25 cellular contexts compared by ENCODE assay signal in the genomic region with DNA sequence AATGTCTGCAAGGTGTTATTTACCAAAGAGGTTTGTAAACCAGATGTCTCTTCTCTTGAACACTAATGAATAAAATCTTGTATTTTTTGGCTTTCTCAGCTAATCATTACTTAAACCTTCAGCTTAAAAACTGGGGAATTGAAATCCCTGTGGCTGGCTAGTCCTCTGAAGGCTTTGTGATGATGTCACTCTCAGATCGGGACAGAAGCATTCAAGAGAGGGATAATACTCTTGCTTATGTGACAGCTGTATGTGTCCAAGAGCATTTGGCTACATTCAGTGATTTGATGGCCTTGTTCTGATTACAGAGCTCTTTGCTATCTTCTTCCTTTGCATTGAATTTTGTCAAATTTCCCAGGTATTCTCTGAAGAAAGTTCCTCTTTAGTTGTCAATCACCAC.
DNase-seq lines count a peak whose midpoint lies in the region; ATAC-seq and TF ChIP-seq lines count a peak whose summit lies in the region.
"Had no signal": no experiment of that assay in that cellular context is flagged by ENCODE, and none has a peak within 500 bp of the region (broad histone marks: within the 10 kb centered on the region; RNA-seq: fewer than 3 reads in every experiment).

No MANE protein-coding gene starts in this region.

- H3K4me1 ChIP-seq in Caco-2 (peaks cover 31% of the 10 kb centered on the region), HEK293 (ENCODE audit: control insufficient read depth, insufficient read depth, low read length) (peaks cover 5% of the 10 kb centered on the region; the same call in 1 of the 2 replicates), esophagus muscularis mucosa (peaks cover 7 to 78% (median 62%) of the 10 kb centered on the region in 4 donors)
- H3K4me1 ChIP-seq: colonic mucosa had no signal

- intact Hi-C loops in Caco-2 (cut with micrococcal nuclease; ENCODE audit: unreplicated experiment) = loop anchor here (10.0 kb wide), 1 partner anchor 532 kb away; a partner anchor contains a TSS
- intact Hi-C loops in esophagus muscularis mucosa (cut with DNase I) = loop anchor here (10.0 kb wide), 1 partner anchor 62 kb away; no protein-coding TSS in a partner anchor

- H3K4me3 ChIP-seq in Caco-2 (ENCODE audit: low read depth, low read length) (no peak overlapping the region), HEK293 (ENCODE audit: low read depth, low read length) (no peak overlapping the region), esophagus muscularis mucosa (no peak overlapping the region)
- H3K4me3 ChIP-seq: body of pancreas, colonic mucosa, ovary, SK-N-MC had no signal

- H3K27me3 ChIP-seq in Caco-2 (replicated peaks; ENCODE audit: control insufficient read depth, insufficient read depth, low read length) (no peaks in the 10 kb centered on the region), esophagus muscularis mucosa (no peaks in the 10 kb centered on the region)
- H3K27me3 ChIP-seq: body of pancreas, colonic mucosa, ovary had no signal

- ATAC-seq in activated CD8-positive, alpha-beta memory T cell treated with anti-CD3 and anti-CD28 coated beads, Interleukin-2, amount 10 ng/mL, durations not matched to agents 7 days and 5 days = no peak
- ATAC-seq in HG02678 (IDR thresholded peaks at IDR 0.05; ENCODE audit: unreplicated experiment) (no peak), SK-N-SH treated with all-trans-retinoic acid at 6 μM for 48 hours (no peak)
- ATAC-seq: body of pancreas; effector memory CD8-positive, alpha-beta T cell; naive thymus-derived CD4-positive, alpha-beta T cell; Panc1; sciatic nerve had no signal

- H3K4me3 Mint-ChIP-seq in Caco-2 (ENCODE audit: unreplicated experiment) (no peak overlapping the region), osteocyte (ENCODE audit: unreplicated experiment) (no peak overlapping the region)
- H3K4me3 Mint-ChIP-seq in activated CD8-positive, alpha-beta memory T cell treated with anti-CD3 and anti-CD28 coated beads, Interleukin-2, amount 10 ng/mL, durations not matched to agents 7 days and 5 days = no peak overlapping the region
- H3K4me3 Mint-ChIP-seq: activated naive CD8-positive, alpha-beta T cell treated with anti-CD3 and anti-CD28 coated beads for 36 hours; CD4-positive, alpha-beta T cell; effector memory CD8-positive, alpha-beta T cell; naive thymus-derived CD4-positive, alpha-beta T cell had no signal

- TF ChIP-seq CTCF in Caco-2 (IDR thresholded peaks at IDR 0.05; ENCODE audit: insufficient read depth in 1 of 2, low read depth in 1 of 2, low read length in 1 of 2, severe bottlenecking in 1 of 2, unreplicated experiment in 1 of 2) (no peak), HEK293 (tag by site-specific recombination; IDR thresholded peaks at IDR 0.05) (no peak), esophagus muscularis mucosa (IDR thresholded peaks at IDR 0.05) (no peak), osteocyte (IDR thresholded peaks at IDR 0.05) (no peak)

- CTCF ChIA-PET in Caco-2 (lab: Charles Lee) (interaction anchor here (1.3 to 3.3 kb wide), 2 partner anchors 112 to 229 kb away, joined by 3 to 17 read pairs; no protein-coding TSS in a partner anchor), HEK293 (lab: Yijun Ruan, JAX) (interaction anchor here (0.9 to 5.8 kb wide), 5 partner anchors 112 to 344 kb away, joined by 3 to 34 read pairs (median 4); no protein-coding TSS in a partner anchor)
- CTCF ChIA-PET in activated CD8-positive, alpha-beta memory T cell treated with anti-CD3 and anti-CD28 coated beads, Interleukin-2, amount 10 ng/mL, durations not matched to agents 7 days and 5 days (lab: Charles Lee) = no interaction called here

- BruUV-seq in Caco-2 (replicated peaks; lab: Mats Ljungman, UMichigan) = no TSS peak

- POLR2A ChIA-PET in Caco-2 (lab: Charles Lee) (no interaction called here), HEK293 (lab: Yijun Ruan, JAX) (no interaction called here)

- H3K27me3 Mint-ChIP-seq in Caco-2 (ENCODE audit: insufficient read depth, unreplicated experiment) (no peaks in the 10 kb centered on the region), osteocyte (ENCODE audit: unreplicated experiment) (no peaks in the 10 kb centered on the region)
- H3K27me3 Mint-ChIP-seq in activated CD8-positive, alpha-beta memory T cell treated with anti-CD3 and anti-CD28 coated beads, Interleukin-2, amount 10 ng/mL, durations not matched to agents 7 days and 5 days = no peaks in the 10 kb centered on the region
- H3K27me3 Mint-ChIP-seq: activated naive CD8-positive, alpha-beta T cell treated with anti-CD3 and anti-CD28 coated beads for 36 hours; CD4-positive, alpha-beta T cell had no signal

- H3K9me3 ChIP-seq in Caco-2 (no peaks in the 10 kb centered on the region; the same call in 1 of the 2 replicates), HEK293 (ENCODE audit: control insufficient read depth, insufficient read depth, low read depth, low read length) (no peaks in the 10 kb centered on the region), esophagus muscularis mucosa (no peaks in the 10 kb centered on the region)
- H3K9me3 ChIP-seq: body of pancreas, colonic mucosa, ovary had no signal

- no peaks in the 10 kb centered on the region for H3K36me3 ChIP-seq in Caco-2 (ENCODE audit: control insufficient read depth, insufficient read depth, low read length)
- H3K36me3 ChIP-seq in HEK293 (ENCODE audit: control insufficient read depth in 2 of 2, insufficient read depth in 1 of 2, low read length in 2 of 2) = no peaks in the 10 kb centered on the region
- no peaks in the 10 kb centered on the region for H3K36me3 ChIP-seq in esophagus muscularis mucosa
- H3K36me3 ChIP-seq: colonic mucosa, ovary had no signal

- peaks cover 23% of the 10 kb centered on the region for H3K36me3 Mint-ChIP-seq in Caco-2 (ENCODE audit: insufficient read depth, unreplicated experiment)
- no peaks in the 10 kb centered on the region for H3K36me3 Mint-ChIP-seq in osteocyte (ENCODE audit: unreplicated experiment)
- H3K36me3 Mint-ChIP-seq in activated CD8-positive, alpha-beta memory T cell treated with anti-CD3 and anti-CD28 coated beads, Interleukin-2, amount 10 ng/mL, durations not matched to agents 7 days and 5 days = no peaks in the 10 kb centered on the region
- H3K36me3 Mint-ChIP-seq: activated naive CD8-positive, alpha-beta T cell treated with anti-CD3 and anti-CD28 coated beads for 36 hours; naive thymus-derived CD4-positive, alpha-beta T cell had no signal

- no peak overlapping the region for H3K27ac ChIP-seq in HEK293 (ENCODE audit: extremely low read depth, low read depth, low read length)
- peak overlapping the region; percentile 54 to 75 (median 62) for H3K27ac ChIP-seq in esophagus muscularis mucosa (replicated peaks in 1 of 4)
- H3K27ac ChIP-seq: body of pancreas, colonic mucosa, ovary, SK-N-MC had no signal

- TF ChIP-seq POLR2A in esophagus muscularis mucosa (IDR thresholded peaks at IDR 0.05; ENCODE audit: low read depth) = no peak

- peaks cover 47% of the 10 kb centered on the region for H3K4me1 Mint-ChIP-seq in Caco-2 (ENCODE audit: low read depth, unreplicated experiment)
- peaks cover 78% of the 10 kb centered on the region for H3K4me1 Mint-ChIP-seq in osteocyte (ENCODE audit: unreplicated experiment)
- no peaks in the 10 kb centered on the region for H3K4me1 Mint-ChIP-seq in activated CD8-positive, alpha-beta memory T cell treated with anti-CD3 and anti-CD28 coated beads, Interleukin-2, amount 10 ng/mL, durations not matched to agents 7 days and 5 days
- H3K4me1 Mint-ChIP-seq: activated naive CD8-positive, alpha-beta T cell treated with anti-CD3 and anti-CD28 coated beads for 36 hours; naive thymus-derived CD4-positive, alpha-beta T cell had no signal

- H3K9me3 Mint-ChIP-seq in Caco-2 (ENCODE audit: unreplicated experiment) (no peaks in the 10 kb centered on the region), osteocyte (ENCODE audit: unreplicated experiment) (no peaks in the 10 kb centered on the region)
- no peaks in the 10 kb centered on the region for H3K9me3 Mint-ChIP-seq in activated CD8-positive, alpha-beta memory T cell treated with anti-CD3 and anti-CD28 coated beads, Interleukin-2, amount 10 ng/mL, durations not matched to agents 7 days and 5 days (ENCODE audit: low read depth)
- H3K9me3 Mint-ChIP-seq: activated naive CD8-positive, alpha-beta T cell treated with anti-CD3 and anti-CD28 coated beads for 36 hours; CD4-positive, alpha-beta T cell had no signal

- TF ChIP-seq EP300 in esophagus muscularis mucosa (IDR thresholded peaks at IDR 0.05) = no peak

- no peak for DNase-seq in Caco-2
- DNase-seq in esophagus muscularis mucosa (ENCODE audit: extremely low spot score) = no peak
- DNase-seq in osteocyte (ENCODE audit: extremely low spot score, unreplicated experiment) = no peak
- no peak for DNase-seq in activated CD8-positive, alpha-beta memory T cell treated with anti-CD3 and anti-CD28 coated beads, Interleukin-2, amount 10 ng/mL, durations not matched to agents 7 days and 5 days
- DNase-seq: activated CD8-positive, alpha-beta memory T cell treated with anti-CD3 and anti-CD28 coated beads, Interleukin-2, amount 50 U/mL, for 4 hours; activated naive CD8-positive, alpha-beta T cell treated with anti-CD3 and anti-CD28 coated beads for 36 hours; body of pancreas; CD4-positive, alpha-beta T cell; colonic mucosa; effector memory CD8-positive, alpha-beta T cell; glutamatergic neuron; H7; mesendoderm; naive thymus-derived CD4-positive, alpha-beta T cell; NCI-H1092 treated with DMSO at 0.1 percent for 48 hours; NCI-H2081 treated with DMSO at 0.1 percent for 48 hours; ovary; substantia nigra; T-helper 2 cell had no signal

- H3K27ac Mint-ChIP-seq in Caco-2 (ENCODE audit: unreplicated experiment) (peak overlapping the region; percentile 21), osteocyte (ENCODE audit: unreplicated experiment) (peak overlapping the region; percentile 45)
- no peak overlapping the region for H3K27ac Mint-ChIP-seq in activated CD8-positive, alpha-beta memory T cell treated with anti-CD3 and anti-CD28 coated beads, Interleukin-2, amount 10 ng/mL, durations not matched to agents 7 days and 5 days
- H3K27ac Mint-ChIP-seq: activated naive CD8-positive, alpha-beta T cell treated with anti-CD3 and anti-CD28 coated beads for 36 hours; CD4-positive, alpha-beta T cell; effector memory CD8-positive, alpha-beta T cell; naive thymus-derived CD4-positive, alpha-beta T cell had no signal

- WGBS in esophagus muscularis mucosa = 23% methylated on average over 1 of the region's 1 CpG

TF ChIP-seq in HEK293, 187 proteins besides CTCF, POLR2A, EP300 and RAD21 (continues in another document):
- no peak for TF ChIP-seq ZNF529 (tag by site-specific recombination; IDR thresholded peaks at IDR 0.05; ENCODE audit: insufficient replicate concordance)

TF ChIP-seq in SK-N-SH treated with all-trans-retinoic acid at 6 μM for 48 hours, 23 proteins besides CTCF, POLR2A, EP300 and RAD21 (continues in another document):
- no peak for TF ChIP-seq ISL1 (CRISPR knock-in tag; IDR thresholded peaks at IDR 0.05)
- no peak for TF ChIP-seq TCF4 (CRISPR knock-in tag; IDR thresholded peaks at IDR 0.05; ENCODE audit: borderline replicate concordance)
- TF ChIP-seq ESRRG (CRISPR knock-in tag; IDR thresholded peaks at IDR 0.05) = no peak
- TF ChIP-seq ZNF565 (CRISPR knock-in tag; conservative IDR thresholded peaks at IDR 0.05; ENCODE audit: low read depth) = no peak
- no peak for TF ChIP-seq ZNF8 (CRISPR knock-in tag; IDR thresholded peaks at IDR 0.05)
